ENCODE assay signal across 26 cellular contexts in the genomic region with DNA sequence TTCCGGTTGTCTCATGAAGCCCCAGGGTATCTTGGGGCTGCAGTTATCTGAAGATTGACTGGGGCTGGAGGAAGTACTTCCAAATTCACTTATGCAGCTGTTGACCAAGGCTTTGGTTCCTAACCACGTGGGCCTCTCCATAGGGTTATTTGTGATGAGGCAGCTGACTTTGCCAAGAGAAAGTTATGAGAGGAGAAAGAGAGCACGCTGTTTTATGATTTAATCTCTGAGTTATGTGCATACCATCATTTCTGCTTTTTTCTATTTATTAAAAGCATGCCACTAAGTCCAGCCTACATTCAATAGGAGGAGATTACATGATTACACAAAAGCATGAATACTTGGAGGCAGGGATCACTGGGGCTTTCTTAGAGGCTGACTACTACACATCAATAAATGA.
DNase-seq lines count a peak whose midpoint lies in the region; ATAC-seq, FAIRE-seq and TF ChIP-seq lines count a peak whose summit lies in the region.
"Had no signal": no experiment of that assay in that cellular context is flagged by ENCODE, and none has a peak within 500 bp of the region (broad histone marks: within the 10 kb centered on the region; RNA-seq: fewer than 3 reads in every experiment).

No MANE protein-coding gene starts in this region.

- no peak overlapping the region for H2BK15ac ChIP-seq in IMR-90 (ENCODE audit: low read depth, low read length)

- H3K4me3 ChIP-seq in AG04450 (ENCODE audit: low read depth, low read length) (no peak overlapping the region), IMR-90 (ENCODE audit: insufficient read depth, low read depth, low read length) (no peak overlapping the region), bronchial epithelial cell (ENCODE audit: low read depth, low read length) (no peak overlapping the region)
- H3K4me3 ChIP-seq: gastrocnemius medialis, ovary, sigmoid colon, thoracic aorta had no signal

- no peak overlapping the region for H2AFZ ChIP-seq in IMR-90 (replicated peaks; ENCODE audit: low read length, poor library complexity)

- dilution Hi-C loops in IMR-90 (cut with HindIII; ENCODE audit: low sequenced_read_pairs, unreplicated experiment), result no loop called here

- no TSS peak for BruUV-seq in IMR-90 (replicated peaks; lab: Mats Ljungman, UMichigan)

- H3K4me1 ChIP-seq in IMR-90 (ENCODE audit: control insufficient read depth, insufficient read depth, low read length) (no peaks in the 10 kb centered on the region), foreskin keratinocyte (no peaks in the 10 kb centered on the region)
- H3K4me1 ChIP-seq: sigmoid colon had no signal

- H3K9me3 ChIP-seq in AG04450 (ENCODE audit: control insufficient read depth, insufficient read depth, low read length), result no peaks in the 10 kb centered on the region
- H3K9me3 ChIP-seq in IMR-90 (ENCODE audit: control insufficient read depth, insufficient read depth, low read length), result no peaks in the 10 kb centered on the region
- H3K9me3 ChIP-seq: gastrocnemius medialis, ovary, sigmoid colon, thoracic aorta had no signal

- no peak overlapping the region for H3K9ac ChIP-seq in IMR-90 (ENCODE audit: low read depth, low read length)

- no peak overlapping the region for H3K23ac ChIP-seq in IMR-90 (ENCODE audit: low read depth, low read length)

- ATAC-seq in IMR-90 (ENCODE audit: low read depth) (peak; percentile 95), foreskin keratinocyte (no peak), HG03135 (IDR thresholded peaks at IDR 0.05; ENCODE audit: unreplicated experiment) (no peak), GM18498 (IDR thresholded peaks at IDR 0.05; ENCODE audit: unreplicated experiment) (no peak), HG02678 (IDR thresholded peaks at IDR 0.05; ENCODE audit: unreplicated experiment) (no peak)
- ATAC-seq: activated CD4-positive, CD25-positive, alpha-beta regulatory T cell treated with anti-CD3 and anti-CD28 coated beads, Interleukin-2, amount 50 U/mL, for 24 hours; activated CD8-positive, alpha-beta T cell treated with anti-CD3 and anti-CD28 coated beads for 36 hours; activated T-cell treated with anti-CD3 and anti-CD28 coated beads, Interleukin-2, amount 50 U/mL, for 4 hours; naive thymus-derived CD8-positive, alpha-beta T cell; stimulated activated effector memory CD8-positive, alpha-beta T cell treated with anti-CD3 and anti-CD28 coated beads, Interleukin-12 subunit alpha, Interleukin-12 subunit beta, amount 100 ng/mL, for 72 hours had no signal

- no peak overlapping the region for H3K27ac ChIP-seq in AG04450 (ENCODE audit: low read depth, low read length)
- no peak overlapping the region for H3K27ac ChIP-seq in IMR-90 (ENCODE audit: insufficient read depth, low read length)
- no peak overlapping the region for H3K27ac ChIP-seq in foreskin keratinocyte
- H3K27ac ChIP-seq: gastrocnemius medialis, ovary, sigmoid colon, thoracic aorta had no signal

- no peak for TF ChIP-seq POLR2A in IMR-90 (IDR thresholded peaks at IDR 0.05; ENCODE audit: low read depth, low read length)

- no peak overlapping the region for H3K14ac ChIP-seq in IMR-90 (replicated peaks; ENCODE audit: low read depth, low read length)

- H2BK120ac ChIP-seq in IMR-90 (ENCODE audit: low read depth, low read length), result no peak overlapping the region

- no CpG with 5 or more reads among the region's 3 CpGs for WGBS in IMR-90 (ENCODE audit: extremely low coverage in 2 of 2, insufficient read length in 1 of 2), 2 experiments

- no peak for TF ChIP-seq RAD21 in IMR-90 (IDR thresholded peaks at IDR 0.05; ENCODE audit: low read length)

- no peaks in the 10 kb centered on the region for H3K79me1 ChIP-seq in IMR-90 (ENCODE audit: low read depth in 1 of 2, low read length in 2 of 2)

- no peak overlapping the region for H4K91ac ChIP-seq in IMR-90 (ENCODE audit: insufficient read depth, low read depth, low read length)

- intact Hi-C loops in IMR-90 (cut with micrococcal nuclease), result no loop called here

- in situ Hi-C loops in IMR-90 (cut with MboI; ENCODE audit: low sequenced_read_pairs), result no loop called here

- POLR2A ChIA-PET in AG04450 (lab: Yijun Ruan, JAX), result no interaction called here
- POLR2A ChIA-PET in IMR-90 (lab: Charles Lee; ENCODE audit: unreplicated experiment), result no interaction called here

- H3K18ac ChIP-seq in IMR-90 (ENCODE audit: low read depth, low read length), result no peak overlapping the region

- TF ChIP-seq CTCF in AG04450 (IDR thresholded peaks at IDR 0.05; ENCODE audit: low read depth, low read length) (no peak), IMR-90 (conservative IDR thresholded peaks at IDR 0.05; ENCODE audit: low read depth, low read length) (no peak), bronchial epithelial cell (IDR thresholded peaks at IDR 0.05; ENCODE audit: insufficient read depth, low read length, severe bottlenecking) (no peak), foreskin keratinocyte (conservative IDR thresholded peaks at IDR 0.05) (no peak)

- no peak overlapping the region for H3K4me2 ChIP-seq in IMR-90 (ENCODE audit: low read depth, low read length)

- H4K20me1 ChIP-seq in IMR-90 (ENCODE audit: insufficient read depth, low read length), result no peaks in the 10 kb centered on the region

- H4K8ac ChIP-seq in IMR-90 (ENCODE audit: low read depth in 2 of 2, low read length in 2 of 2), result no peak overlapping the region

- no peak overlapping the region for H4K5ac ChIP-seq in IMR-90 (ENCODE audit: low read depth, low read length)

- H3K36me3 ChIP-seq in IMR-90 (ENCODE audit: control insufficient read depth, insufficient read depth, low read length) (no peaks in the 10 kb centered on the region), bronchial epithelial cell (ENCODE audit: control insufficient read depth, insufficient read depth, low read length) (no peaks in the 10 kb centered on the region)
- H3K36me3 ChIP-seq: gastrocnemius medialis, ovary, sigmoid colon, thoracic aorta had no signal

- H2BK5ac ChIP-seq in IMR-90 (ENCODE audit: low read depth, low read length, poor library complexity, severe bottlenecking), result no peak overlapping the region

- CTCF ChIA-PET in AG04450 (lab: Charles Lee), result interaction anchor here (1.7 to 2.6 kb wide), 4 partner anchors 8 to 362 kb away, joined by 5 to 10 read pairs (median 8); no protein-coding TSS in a partner anchor
- CTCF ChIA-PET in IMR-90 (lab: Yijun Ruan, JAX), result no interaction called here

- H3K27me3 ChIP-seq in AG04450 (ENCODE audit: control insufficient read depth, insufficient read depth, low read length) (no peaks in the 10 kb centered on the region), IMR-90 (ENCODE audit: control insufficient read depth, insufficient read depth, low read length) (peaks cover 2% of the 10 kb centered on the region; the same call in 1 of the 2 replicates), bronchial epithelial cell (ENCODE audit: control insufficient read depth, insufficient read depth, low read length) (no peaks in the 10 kb centered on the region), foreskin keratinocyte (no peaks in the 10 kb centered on the region)
- H3K27me3 ChIP-seq: gastrocnemius medialis, ovary, sigmoid colon had no signal

- H3K56ac ChIP-seq in IMR-90 (ENCODE audit: extremely low read depth, insufficient read depth, low read length), result no peak overlapping the region

- H3K4ac ChIP-seq in IMR-90 (ENCODE audit: low read depth, low read length), result no peak overlapping the region

- DNase-seq in AG04450 (ENCODE audit: low read depth, low spot score), result peak; percentile 2
- peak; percentile 59 for DNase-seq in IMR-90
- DNase-seq in bronchial epithelial cell (ENCODE audit: low read depth), result peak; percentile 52
- DNase-seq in foreskin keratinocyte, result peak; percentile 19 to 72
- no peak for DNase-seq in NCI-H1092 (lab: John Stamatoyannopoulos, UW)
- DNase-seq: activated CD8-positive, alpha-beta T cell treated with anti-CD3 and anti-CD28 coated beads for 36 hours; activated naive CD4-positive, alpha-beta T cell treated with anti-CD3 and anti-CD28 coated beads for 36 hours; activated T-cell treated with anti-CD3 and anti-CD28 coated beads, Interleukin-2, amount 50 U/mL, for 4 hours; aorta; CD4-positive, CD25-positive, alpha-beta regulatory T cell; gastrocnemius medialis; naive thymus-derived CD8-positive, alpha-beta T cell; NCI-H1105; NCI-H2081; NK-92 treated with Interleukin-12 subunit alpha and Interleukin-12 subunit beta, amount 100 ng/mL, for 24 hours; ovary; sigmoid colon; T-helper 9 cell had no signal

- FAIRE-seq in bronchial epithelial cell (lab: Jason Lieb, UNC), result no peak
- FAIRE-seq: H1, RCC 7860 had no signal

- no peak overlapping the region for H2BK20ac ChIP-seq in IMR-90 (ENCODE audit: low read depth, low read length)

- no peaks in the 10 kb centered on the region for H3K9me1 ChIP-seq in IMR-90 (ENCODE audit: insufficient read depth, low read length)

- H2AK5ac ChIP-seq in IMR-90 (ENCODE audit: low read depth, low read length), result no peak overlapping the region

- H2AK9ac ChIP-seq in IMR-90 (replicated peaks; ENCODE audit: low read depth, low read length, poor library complexity), result no peak overlapping the region

TF ChIP-seq in IMR-90, 13 proteins besides CTCF, POLR2A, EP300 and RAD21 (continues in another document):
- TF ChIP-seq CEBPB (IDR thresholded peaks at IDR 0.05; ENCODE audit: low read depth, low read length) (no peak), SMC3 (IDR thresholded peaks at IDR 0.05; ENCODE audit: low read depth, low read length) (no peak), RCOR1 (IDR thresholded peaks at IDR 0.05; ENCODE audit: insufficient replicate concordance, low read length) (no peak), MAZ (IDR thresholded peaks at IDR 0.05; ENCODE audit: borderline replicate concordance, low read depth, low read length) (no peak), MXI1 (IDR thresholded peaks at IDR 0.05; ENCODE audit: borderline replicate concordance, low read depth, low read length) (peak; percentile 52; the same call in 1 of the 2 replicates), BHLHE40 (IDR thresholded peaks at IDR 0.05; ENCODE audit: low read depth, low read length) (no peak), MAFK (IDR thresholded peaks at IDR 0.05; ENCODE audit: low read depth, low read length) (no peak), NFE2L2 (IDR thresholded peaks at IDR 0.05; ENCODE audit: low read depth, low read length) (no peak), CHD1 (IDR thresholded peaks at IDR 0.05; ENCODE audit: low read depth, low read length) (no peak)
- TF ChIP-seq, protein P1, sequence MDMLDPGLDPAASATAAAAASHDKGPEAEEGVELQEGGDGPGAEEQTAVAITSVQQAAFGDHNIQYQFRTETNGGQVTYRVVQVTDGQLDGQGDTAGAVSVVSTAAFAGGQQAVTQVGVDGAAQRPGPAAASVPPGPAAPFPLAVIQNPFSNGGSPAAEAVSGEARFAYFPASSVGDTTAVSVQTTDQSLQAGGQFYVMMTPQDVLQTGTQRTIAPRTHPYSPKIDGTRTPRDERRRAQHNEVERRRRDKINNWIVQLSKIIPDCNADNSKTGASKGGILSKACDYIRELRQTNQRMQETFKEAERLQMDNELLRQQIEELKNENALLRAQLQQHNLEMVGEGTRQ (IDR thresholded peaks at IDR 0.05; ENCODE audit: low read depth, low read length), result peak; percentile 65; the same call in 1 of the 2 replicates
